ENCODE assay signal across 25 cellular contexts in the genomic region with DNA sequence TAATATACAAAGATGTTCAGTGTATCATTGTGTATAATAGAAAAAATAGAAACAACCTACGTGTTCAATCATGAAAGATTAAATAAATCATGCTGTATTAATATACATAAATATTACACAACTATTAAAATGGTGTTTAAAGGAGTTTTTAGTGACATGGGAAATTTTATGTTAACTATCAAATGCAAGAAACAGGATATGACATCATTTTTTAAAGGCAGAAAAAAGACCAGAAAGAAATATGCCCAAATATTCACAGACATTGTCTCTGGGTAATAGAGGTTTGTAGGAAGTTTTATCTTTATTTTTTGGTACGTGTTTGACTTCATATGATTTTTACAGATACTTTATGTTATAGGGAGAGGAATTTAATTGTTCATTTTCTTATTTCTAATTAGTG. TPM values are rescaled to one million over a fixed set of nuclear protein-coding genes. Genes with fewer than 3 reads are reported as not detected.
"Had no signal": no experiment of that assay in that cellular context is flagged by ENCODE, and none has a peak within 500 bp of the region (broad histone marks: within the 10 kb centered on the region; RNA-seq: fewer than 3 reads in every experiment).

No MANE protein-coding gene starts in this region.

- H3K9me3 ChIP-seq: esophagus muscularis mucosa, lower lobe of right lung, mucosa of descending colon had no signal

- H3K4me1 ChIP-seq: esophagus muscularis mucosa, foreskin keratinocyte, gastroesophageal sphincter, heart left ventricle, left lung, lower lobe of right lung had no signal

- H3K4me3 ChIP-seq: coronary artery, dorsolateral prefrontal cortex, esophagus muscularis mucosa, gastroesophageal sphincter, heart left ventricle, hepatocyte, left lung, lower lobe of right lung, mucosa of descending colon had no signal

- H3K27me3 ChIP-seq: foreskin keratinocyte, hepatocyte, left lung had no signal

- DNase-seq: dermis blood vessel endothelial cell; dorsolateral prefrontal cortex; effector CD4-positive, alpha-beta T cell; effector memory CD4-positive, alpha-beta T cell; foreskin keratinocyte; heart left ventricle; hypothalamus; immature natural killer cell; islet precursor cell; kidney; kidney glomerular epithelial cell; left lung; left ventricle myocardium superior; lower lobe of right lung; mesenchymal stem cell; mucosa of descending colon had no signal

- H3K36me3 ChIP-seq: esophagus muscularis mucosa, gastroesophageal sphincter, heart left ventricle, left lung, lower lobe of right lung had no signal

- FAIRE-seq: colon, endothelial cell of umbilical vein, frontal cortex, kidney had no signal

- H3K27ac ChIP-seq: coronary artery, dorsolateral prefrontal cortex, esophagus muscularis mucosa, foreskin keratinocyte, gastroesophageal sphincter, heart left ventricle, hepatocyte, left lung, lower lobe of right lung had no signal

RNA-seq across cellular contexts. Expression of a gene that starts 34.0 kb away (rescaled TPM):
- polyA plus RNA-seq: endothelial cell of umbilical vein, esophagus, fibroblast of lung, foreskin keratinocyte, heart left ventricle, hepatocyte, immature natural killer cell had no signal

RNA-seq across cellular contexts. Expression of a gene that starts 49.9 kb away (rescaled TPM):
- polyA plus RNA-seq: endothelial cell of umbilical vein, fibroblast of lung, foreskin keratinocyte, heart left ventricle, hepatocyte, immature natural killer cell had no signal
